Comparison of ENCODE assay signal across 18 cellular contexts in genomic region chr6:56516003-56516402, GRCh38.
DNase-seq lines count a peak whose midpoint lies in the region; ATAC-seq, FAIRE-seq and TF ChIP-seq lines count a peak whose summit lies in the region.
"Had no signal": no experiment of that assay in that cellular context is flagged by ENCODE, and none has a peak within 500 bp of the region (broad histone marks: within the 10 kb centered on the region; RNA-seq: fewer than 3 reads in every experiment).

No MANE protein-coding gene starts in this region.

- H3K4me3 Mint-ChIP-seq in nephron = no peak overlapping the region
- H3K4me3 Mint-ChIP-seq: B cell; CD4-positive, alpha-beta T cell had no signal

- no peaks in the 10 kb centered on the region; the same call in 2 of the 3 replicates for H3K9me3 ChIP-seq in GM12878 (replicated peaks; ENCODE audit: control insufficient read depth, insufficient read depth, low read length)

- ATAC-seq in GM18502 (IDR thresholded peaks at IDR 0.05; ENCODE audit: poor library complexity, unreplicated experiment) (peak; percentile 62), GM21723 (IDR thresholded peaks at IDR 0.05; ENCODE audit: unreplicated experiment) (peak; percentile 62), GM12878 (peak; percentile 23; the same call in 1 of the 3 replicates)
- ATAC-seq: Panc1, Right ventricle myocardium inferior had no signal

- no peaks in the 10 kb centered on the region for H3K79me2 ChIP-seq in GM12878 (ENCODE audit: control insufficient read depth, insufficient read depth, low read length)

- H3K27ac ChIP-seq in GM12878 (ENCODE audit: control insufficient read depth, insufficient read depth) = no peak overlapping the region
- H3K27ac ChIP-seq: SK-N-MC had no signal

- H2AFZ ChIP-seq in GM12878 (ENCODE audit: control insufficient read depth, low read depth, low read length) = no peak overlapping the region

- no peaks in the 10 kb centered on the region for H3K9me3 Mint-ChIP-seq in nephron

- TF ChIP-seq CTCF in GM12878 (IDR thresholded peaks at IDR 0.05 in 2 of 3, conservative IDR thresholded peaks at IDR 0.05 in 1 of 3; ENCODE audit: control insufficient read depth in 2 of 3, extremely low read depth in 1 of 3, insufficient read depth in 1 of 3, low read depth in 3 of 3, low read length in 3 of 3) (no peak), nephron (IDR thresholded peaks at IDR 0.05; ENCODE audit: unreplicated experiment in 3 of 3) (no peak), GM13976 (IDR thresholded peaks at IDR 0.05; ENCODE audit: borderline replicate concordance, control extremely low read depth, extremely low read depth, insufficient read depth, missing control alignments) (no peak)

- H3K4me3 ChIP-seq in GM12878 = no peak overlapping the region
- H3K4me3 ChIP-seq: K562, SK-N-MC had no signal

- H3K9ac ChIP-seq in GM12878 (ENCODE audit: control insufficient read depth, insufficient read depth, low read length) = no peak overlapping the region

- no peaks in the 10 kb centered on the region for H3K4me1 ChIP-seq in GM12878 (ENCODE audit: control insufficient read depth, insufficient read depth, low read length)

- peak overlapping the region in 2 of 3 experiments; percentile 17 to 67 for H3K27ac Mint-ChIP-seq in nephron
- H3K27ac Mint-ChIP-seq: B cell; CD4-positive, alpha-beta T cell had no signal

- RAD21 ChIA-PET in GM12878 (lab: Charles Lee; ENCODE audit: unreplicated experiment) = no interaction called here

- no peak for TF ChIP-seq EP300 in GM12878 (IDR thresholded peaks at IDR 0.05; ENCODE audit: borderline replicate concordance in 1 of 2, control insufficient read depth in 1 of 2, low read depth in 2 of 2, low read length in 2 of 2)

- no peaks in the 10 kb centered on the region for H3K27me3 ChIP-seq in GM12878 (replicated peaks in 1 of 2; ENCODE audit: control insufficient read depth in 2 of 2, insufficient read depth in 2 of 2, low read length in 1 of 2)

- in situ Hi-C loops in GM12878 (cut with MboI) = no loop called here
- in situ Hi-C loops in GM13976 (cut with MboI; ENCODE audit: low sequenced_read_pairs, unreplicated experiment) = no loop called here

- H4K20me1 ChIP-seq in GM12878 (ENCODE audit: control insufficient read depth, insufficient read depth) = peaks cover 3% of the 10 kb centered on the region; the same call in 1 of the 2 replicates

- H3K4me2 ChIP-seq in GM12878 (ENCODE audit: control insufficient read depth, insufficient read depth) = no peak overlapping the region

- CTCF ChIA-PET in GM12878 (lab: Yijun Ruan, JAX) = interaction anchor here (1.2 to 2.4 kb wide), 4 partner anchors 15 to 79 kb away, joined by 3 to 9 read pairs (median 4); no protein-coding TSS in a partner anchor

- no peak for TF ChIP-seq POLR2A in GM12878 (IDR thresholded peaks at IDR 0.05; ENCODE audit: low read depth, low read length)

- DNase-seq in GM12878 (ENCODE audit: low read depth, low spot score) (no peak), GM13976 (ENCODE audit: low spot score) (no peak), COLO829 (ENCODE audit: low spot score) (no peak)
- no peak for DNase-seq in stimulated activated CD4-positive, alpha-beta T cell treated with anti-CD3 and anti-CD28 coated beads, Interleukin-2, amount 100 ng/mL, for 48 hours
- no peak for DNase-seq in stimulated activated CD4-positive, alpha-beta T cell treated with anti-CD3 and anti-CD28 coated beads, Interleukin-4, amount 100 ng/mL, for 4 hours
- DNase-seq: CD4-positive, alpha-beta T cell; DMS79; H7; NCI-H1694 had no signal

- H3K36me3 Mint-ChIP-seq in nephron (ENCODE audit: low read depth) = peaks cover 66% of the 10 kb centered on the region

- 40% methylated on average over 1 of the region's 1 CpG for WGBS in GM12878 (ENCODE audit: insufficient coverage, insufficient replicate concordance, low lambda C conversion rate, missing lambda C conversion rate)

- peaks cover 28% of the 10 kb centered on the region for H3K4me1 Mint-ChIP-seq in nephron
- H3K4me1 Mint-ChIP-seq: B cell had no signal

- SMC1A ChIA-PET in GM12878 (lab: Charles Lee; ENCODE audit: uncharacterized antibody, unreplicated experiment) = interaction anchor here (0.6 to 1.5 kb wide), 3 partner anchors 54 to 78 kb away, joined by 3 to 4 read pairs (median 3); no protein-coding TSS in a partner anchor

- BruUV-seq in GM12878 (replicated peaks; lab: Mats Ljungman, UMichigan) = no TSS peak

- POLR2A ChIA-PET in GM12878 (lab: Charles Lee) = no interaction called here

- peaks cover 2 to 20% of the 10 kb centered on the region in 2 experiments; a peak in 3 of 4 replicates for H3K36me3 ChIP-seq in GM12878 (ENCODE audit: control insufficient read depth in 2 of 2, insufficient read depth in 2 of 2, low read length in 1 of 2)

- intact Hi-C loops in GM12878 (cut with micrococcal nuclease; ENCODE audit: unreplicated experiment) = no loop called here

- TF ChIP-seq RAD21 in GM12878 (IDR thresholded peaks at IDR 0.05; ENCODE audit: insufficient read depth, low read depth, low read length) = no peak

- FAIRE-seq in GM12878 (lab: Jason Lieb, UNC) = no peak
- FAIRE-seq: GM12891 had no signal

- no peaks in the 10 kb centered on the region for H3K27me3 Mint-ChIP-seq in nephron (ENCODE audit: low read depth)
- H3K27me3 Mint-ChIP-seq: B cell; CD4-positive, alpha-beta T cell had no signal

TF ChIP-seq in GM12878, 131 proteins besides CTCF, POLR2A, EP300 and RAD21:
- TF ChIP-seq CHD4 (IDR thresholded peaks at IDR 0.05) (no peak), SP1 (IDR thresholded peaks at IDR 0.05; ENCODE audit: low read depth, low read length) (no peak), E4F1 (IDR thresholded peaks at IDR 0.05; ENCODE audit: borderline replicate concordance, partially characterized antibody) (no peak), PAX8 (IDR thresholded peaks at IDR 0.05) (no peak), USF1 (IDR thresholded peaks at IDR 0.05; ENCODE audit: borderline replicate concordance, extremely low read length, insufficient read depth, low read depth, low read length) (no peak), E2F4 (IDR thresholded peaks at IDR 0.05; ENCODE audit: low read depth, low read length) (no peak), POLR2AphosphoS2 (IDR thresholded peaks at IDR 0.05; ENCODE audit: low read depth, low read length) (no peak)
